Comparison of ENCODE assay signal across 2 cellular contexts in the genomic region with DNA sequence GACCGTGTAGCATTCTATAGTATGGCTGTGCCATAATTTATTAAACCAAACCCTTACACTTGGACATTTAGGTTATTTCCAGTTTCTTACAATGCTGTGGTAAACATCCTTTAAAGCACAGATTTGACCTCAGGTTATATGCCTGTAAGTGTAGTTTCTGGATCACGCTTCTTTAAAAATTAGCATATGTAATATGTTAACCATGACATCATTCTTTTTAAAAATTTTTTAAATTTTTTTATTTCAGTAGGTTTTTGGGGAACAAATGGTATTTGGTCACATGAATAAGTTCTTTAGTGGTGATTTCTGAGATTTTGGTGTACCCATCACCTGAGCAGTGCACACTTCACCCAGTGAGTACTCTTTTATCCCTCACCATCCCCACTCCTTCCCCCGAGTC.
TF ChIP-seq lines count a peak whose summit lies in the region.

No MANE protein-coding gene starts in this region.

TF ChIP-seq in HEK293, 187 proteins besides CTCF, POLR2A, EP300 and RAD21 (continued from another document):
- TF ChIP-seq, protein P1, sequence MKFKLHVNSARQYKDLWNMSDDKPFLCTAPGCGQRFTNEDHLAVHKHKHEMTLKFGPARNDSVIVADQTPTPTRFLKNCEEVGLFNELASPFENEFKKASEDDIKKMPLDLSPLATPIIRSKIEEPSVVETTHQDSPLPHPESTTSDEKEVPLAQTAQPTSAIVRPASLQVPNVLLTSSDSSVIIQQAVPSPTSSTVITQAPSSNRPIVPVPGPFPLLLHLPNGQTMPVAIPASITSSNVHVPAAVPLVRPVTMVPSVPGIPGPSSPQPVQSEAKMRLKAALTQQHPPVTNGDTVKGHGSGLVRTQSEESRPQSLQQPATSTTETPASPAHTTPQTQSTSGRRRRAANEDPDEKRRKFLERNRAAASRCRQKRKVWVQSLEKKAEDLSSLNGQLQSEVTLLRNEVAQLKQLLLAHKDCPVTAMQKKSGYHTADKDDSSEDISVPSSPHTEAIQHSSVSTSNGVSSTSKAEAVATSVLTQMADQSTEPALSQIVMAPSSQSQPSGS (tag by site-specific recombination; IDR thresholded peaks at IDR 0.05; ENCODE audit: low read depth) = 0 out of 2 replicates have a peak, but pooled peaks have one; percentile 20

TF ChIP-seq in IMR-90, 13 proteins besides CTCF, POLR2A, EP300 and RAD21 (continued from another document):
- TF ChIP-seq, protein P2, sequence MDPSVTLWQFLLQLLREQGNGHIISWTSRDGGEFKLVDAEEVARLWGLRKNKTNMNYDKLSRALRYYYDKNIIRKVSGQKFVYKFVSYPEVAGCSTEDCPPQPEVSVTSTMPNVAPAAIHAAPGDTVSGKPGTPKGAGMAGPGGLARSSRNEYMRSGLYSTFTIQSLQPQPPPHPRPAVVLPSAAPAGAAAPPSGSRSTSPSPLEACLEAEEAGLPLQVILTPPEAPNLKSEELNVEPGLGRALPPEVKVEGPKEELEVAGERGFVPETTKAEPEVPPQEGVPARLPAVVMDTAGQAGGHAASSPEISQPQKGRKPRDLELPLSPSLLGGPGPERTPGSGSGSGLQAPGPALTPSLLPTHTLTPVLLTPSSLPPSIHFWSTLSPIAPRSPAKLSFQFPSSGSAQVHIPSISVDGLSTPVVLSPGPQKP (IDR thresholded peaks at IDR 0.05; ENCODE audit: borderline replicate concordance, low read depth, low read length) = no peak
- TF ChIP-seq RFX5 (IDR thresholded peaks at IDR 0.05; ENCODE audit: low read depth, low read length) (no peak), RCOR1 (IDR thresholded peaks at IDR 0.05; ENCODE audit: insufficient replicate concordance, low read length) (no peak), SMC3 (IDR thresholded peaks at IDR 0.05; ENCODE audit: low read depth, low read length) (no peak), MAZ (IDR thresholded peaks at IDR 0.05; ENCODE audit: borderline replicate concordance, low read depth, low read length) (no peak), MAFK (IDR thresholded peaks at IDR 0.05; ENCODE audit: low read depth, low read length) (no peak), CEBPB (IDR thresholded peaks at IDR 0.05; ENCODE audit: low read depth, low read length) (no peak)
- TF ChIP-seq, protein P3, sequence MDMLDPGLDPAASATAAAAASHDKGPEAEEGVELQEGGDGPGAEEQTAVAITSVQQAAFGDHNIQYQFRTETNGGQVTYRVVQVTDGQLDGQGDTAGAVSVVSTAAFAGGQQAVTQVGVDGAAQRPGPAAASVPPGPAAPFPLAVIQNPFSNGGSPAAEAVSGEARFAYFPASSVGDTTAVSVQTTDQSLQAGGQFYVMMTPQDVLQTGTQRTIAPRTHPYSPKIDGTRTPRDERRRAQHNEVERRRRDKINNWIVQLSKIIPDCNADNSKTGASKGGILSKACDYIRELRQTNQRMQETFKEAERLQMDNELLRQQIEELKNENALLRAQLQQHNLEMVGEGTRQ (IDR thresholded peaks at IDR 0.05; ENCODE audit: low read depth, low read length) = no peak
